ENCODE assay signal across 29 cellular contexts in genomic region chr3:71958533-71958932, GRCh38.
DNase-seq lines count a peak whose midpoint lies in the region; ATAC-seq lines count a peak whose summit lies in the region.
"Had no signal": no experiment of that assay in that cellular context is flagged by ENCODE, and none has a peak within 500 bp of the region (broad histone marks: within the 10 kb centered on the region; RNA-seq: fewer than 3 reads in every experiment).

No MANE protein-coding gene starts in this region.

- no peaks in the 10 kb centered on the region for H3K27me3 ChIP-seq in mesendoderm (ENCODE audit: insufficient read depth, low read length, poor library complexity)
- H3K27me3 ChIP-seq: cardiac muscle cell, colonic mucosa, suprapubic skin, upper lobe of left lung had no signal

- H3K27ac Mint-ChIP-seq in activated naive CD4-positive, alpha-beta T cell treated with anti-CD3 and anti-CD28 coated beads, Interleukin-2, amount 50 U/mL, for 72 hours = no peak overlapping the region
- H3K27ac Mint-ChIP-seq: activated naive CD8-positive, alpha-beta T cell treated with anti-CD3 and anti-CD28 coated beads, Interleukin-2, amount 50 U/mL, for 24 hours; immature natural killer cell; nephron; stimulated activated naive B cell treated with anti-CD40 and anti-IgM and Interleukin-4, amounts not matched to agents 10 μg/mL and 1 μg/mL and 100 μg/mL, for 72 hours had no signal

- H2BK15ac ChIP-seq in mesendoderm (replicated peaks; ENCODE audit: low read depth) = no peak overlapping the region

- H3K27ac ChIP-seq in mesendoderm (ENCODE audit: low read depth, low read length) = no peak overlapping the region
- H3K27ac ChIP-seq: 22Rv1, C4-2B, cardiac muscle cell, colonic mucosa, suprapubic skin, upper lobe of left lung had no signal

- WGBS in mesendoderm (ENCODE audit: extremely low coverage, insufficient coverage, low lambda C conversion rate) = no CpG with 5 or more reads among the region's 2 CpGs

- no peak overlapping the region for H3K23ac ChIP-seq in mesendoderm (ENCODE audit: low read length)

- H4K5ac ChIP-seq in mesendoderm (ENCODE audit: low read length) = no peak overlapping the region

- no peak overlapping the region for H2AK5ac ChIP-seq in mesendoderm (ENCODE audit: low read length)

- H3K18ac ChIP-seq in mesendoderm (ENCODE audit: low read length) = no peak overlapping the region

- no peaks in the 10 kb centered on the region for H3K36me3 ChIP-seq in mesendoderm (ENCODE audit: control insufficient read depth, insufficient read depth, low read length)
- H3K36me3 ChIP-seq: cardiac muscle cell, colonic mucosa, suprapubic skin, upper lobe of left lung had no signal

- H3K4ac ChIP-seq in mesendoderm (ENCODE audit: low read depth, low read length) = no peak overlapping the region

- DNase-seq in activated CD4-positive, CD25-positive, alpha-beta regulatory T cell treated with anti-CD3 and anti-CD28 coated beads, Interleukin-2, amount 50 U/mL, for 72 hours = no peak
- DNase-seq in activated naive CD4-positive, alpha-beta T cell treated with anti-CD3 and anti-CD28 coated beads, Interleukin-2, amount 50 U/mL, for 72 hours (ENCODE audit: low spot score in 2 of 2) = no peak
- DNase-seq in activated naive CD4-positive, alpha-beta T cell (lab: John Stamatoyannopoulos, UW) = no peak
- no peak for DNase-seq in stimulated activated naive CD8-positive, alpha-beta T cell treated with anti-CD3 and anti-CD28 coated beads, Interleukin-15, Interleukin-2, amounts not matched to agents 100 U/mL and 50 U/mL, for 24 hours
- DNase-seq in mesendoderm (no peak), cerebellar cortex (ENCODE audit: low spot score) (no peak)
- DNase-seq: activated effector memory CD4-positive, alpha-beta T cell treated with anti-CD3 and anti-CD28 coated beads, Interleukin-2, amount 50 U/mL, for 16 hours; activated naive CD8-positive, alpha-beta T cell treated with anti-CD3 and anti-CD28 coated beads, Interleukin-2, amount 50 U/mL, for 24 hours; colonic mucosa; COR-L47; DMS53; effector CD8-positive, alpha-beta T cell; hypothalamus; immature natural killer cell; Kasumi-1; left cardiac atrium; NCI-H2107; SHP77; stimulated activated naive B cell treated with anti-CD40 and anti-IgM and Interleukin-4, amounts not matched to agents 10 μg/mL and 1 μg/mL and 100 μg/mL, for 72 hours; upper lobe of left lung had no signal

- H3K4me1 ChIP-seq in mesendoderm (ENCODE audit: control insufficient read depth, low read depth, low read length) = peaks cover 6% of the 10 kb centered on the region
- H3K4me1 ChIP-seq: colonic mucosa had no signal

- no peaks in the 10 kb centered on the region for H3K9me3 Mint-ChIP-seq in activated naive CD4-positive, alpha-beta T cell treated with anti-CD3 and anti-CD28 coated beads, Interleukin-2, amount 50 U/mL, for 72 hours
- H3K9me3 Mint-ChIP-seq: activated naive CD8-positive, alpha-beta T cell treated with anti-CD3 and anti-CD28 coated beads, Interleukin-2, amount 50 U/mL, for 24 hours; immature natural killer cell; nephron; stimulated activated naive B cell treated with anti-CD40 and anti-IgM and Interleukin-4, amounts not matched to agents 10 μg/mL and 1 μg/mL and 100 μg/mL, for 72 hours had no signal

- H2BK120ac ChIP-seq in mesendoderm (ENCODE audit: low read depth, low read length) = no peak overlapping the region

- peaks cover 0 to 6% of the 10 kb centered on the region in 2 donors for H3K36me3 Mint-ChIP-seq in activated naive CD4-positive, alpha-beta T cell treated with anti-CD3 and anti-CD28 coated beads, Interleukin-2, amount 50 U/mL, for 72 hours
- H3K36me3 Mint-ChIP-seq: immature natural killer cell; stimulated activated naive B cell treated with anti-CD40 and anti-IgM and Interleukin-4, amounts not matched to agents 10 μg/mL and 1 μg/mL and 100 μg/mL, for 72 hours had no signal

- no peak overlapping the region for H3K56ac ChIP-seq in mesendoderm (ENCODE audit: low read length)

- H3K9ac ChIP-seq in mesendoderm (ENCODE audit: low read length) = no peak overlapping the region

- H3K4me3 ChIP-seq in mesendoderm (ENCODE audit: low read length) = no peak overlapping the region
- H3K4me3 ChIP-seq: cardiac muscle cell, colonic mucosa, lung, suprapubic skin, upper lobe of left lung had no signal

- no peak overlapping the region for H4K8ac ChIP-seq in mesendoderm (ENCODE audit: low read depth, low read length)

- H2BK5ac ChIP-seq in mesendoderm (ENCODE audit: low read length) = no peak overlapping the region

- H3K79me2 ChIP-seq in mesendoderm (ENCODE audit: control insufficient read depth, insufficient read depth, low read length) = no peaks in the 10 kb centered on the region

- no peaks in the 10 kb centered on the region for H3K79me1 ChIP-seq in mesendoderm (ENCODE audit: low read length)

- H3K4me2 ChIP-seq in mesendoderm (ENCODE audit: low read length) = no peak overlapping the region

- peak; percentile 33 to 46 for ATAC-seq in activated CD4-positive, CD25-positive, alpha-beta regulatory T cell treated with anti-CD3 and anti-CD28 coated beads, Interleukin-2, amount 50 U/mL, for 24 hours
- peak; percentile 78 to 85 for ATAC-seq in activated naive CD4-positive, alpha-beta T cell treated with anti-CD3 and anti-CD28 coated beads, Interleukin-2, amount 50 U/mL, for 72 hours
- peak; percentile 51 for ATAC-seq in GM21576 (IDR thresholded peaks at IDR 0.05; ENCODE audit: unreplicated experiment)
- peak; percentile 38 for ATAC-seq in stimulated activated naive CD8-positive, alpha-beta T cell treated with anti-CD3 and anti-CD28 coated beads, Interleukin-15, Interleukin-2, amounts not matched to agents 100 U/mL and 50 U/mL, for 24 hours
- ATAC-seq: activated naive CD8-positive, alpha-beta T cell treated with anti-CD3 and anti-CD28 coated beads, Interleukin-2, amount 50 U/mL, for 24 hours; left cardiac atrium; Panc1; stimulated activated naive B cell treated with anti-CD40 and anti-IgM and Interleukin-4, amounts not matched to agents 10 μg/mL and 1 μg/mL and 100 μg/mL, for 72 hours had no signal
